ENCODE assay signal across 8 cellular contexts in genomic region chr2:69816923-69817542, GRCh38. TPM values are rescaled to one million over a fixed set of nuclear protein-coding genes. Genes with fewer than 3 reads are reported as not detected.
A peak's percentile ranks its signal among the peaks of the same experiment; 100 is the strongest.
DNase-seq lines count a peak whose midpoint lies in the region; ATAC-seq and TF ChIP-seq lines count a peak whose summit lies in the region.

No MANE protein-coding gene starts in this region.

- in situ Hi-C loops in KBM-7 (cut with MboI; ENCODE audit: low pct_unique_long_range_greater_than_20kb, low sequenced_read_pairs), result no loop called here

- ATAC-seq in esophagus mucosa (peak; percentile 82), GM18867 (IDR thresholded peaks at IDR 0.05; ENCODE audit: unreplicated experiment) (no peak)
- peak; percentile 40 for ATAC-seq in stimulated activated naive CD8-positive, alpha-beta T cell treated with anti-CD3 and anti-CD28 coated beads, Interleukin-15, Interleukin-2, amounts not matched to agents 100 U/mL and 50 U/mL, for 24 hours

- H3K4me1 Mint-ChIP-seq in nephron, result peaks cover 16% of the 10 kb centered on the region

- H3K36me3 Mint-ChIP-seq in nephron (ENCODE audit: low read depth), result peaks cover 25% of the 10 kb centered on the region

- H3K27me3 Mint-ChIP-seq in nephron (ENCODE audit: low read depth), result peaks cover 9% of the 10 kb centered on the region

- DNase-seq in GM03348 (ENCODE audit: low spot score) (peak; percentile 63), KBM-7 (peak; percentile 89), OCI-M1 (lab: John Stamatoyannopoulos, UW) (peak; percentile 88), activated T-cell treated with anti-CD3 and anti-CD28 coated beads for 24 hours (ENCODE audit: low read depth) (peak; percentile 68)
- peak; percentile 68 for DNase-seq in stimulated activated naive CD8-positive, alpha-beta T cell treated with anti-CD3 and anti-CD28 coated beads, Interleukin-15, Interleukin-2, amounts not matched to agents 100 U/mL and 50 U/mL, for 24 hours

- peak; percentile 90 to 94 (median 90) for TF ChIP-seq CTCF in nephron (IDR thresholded peaks at IDR 0.05; ENCODE audit: unreplicated experiment in 3 of 3)

- peak overlapping the region in 2 of 3 experiments; percentile 0 to 6 for H3K27ac Mint-ChIP-seq in nephron

- H3K4me3 Mint-ChIP-seq in nephron, result no peak overlapping the region

- H3K9me3 Mint-ChIP-seq in nephron, result no peaks in the 10 kb centered on the region

RNA-seq across cellular contexts. Expression of gene GMCL1, which starts 12.4 kb away (rescaled TPM):
- 9.5 TPM for total RNA-seq in esophagus mucosa
